Comparison of ENCODE assay signal across 8 cellular contexts in the genomic region with DNA sequence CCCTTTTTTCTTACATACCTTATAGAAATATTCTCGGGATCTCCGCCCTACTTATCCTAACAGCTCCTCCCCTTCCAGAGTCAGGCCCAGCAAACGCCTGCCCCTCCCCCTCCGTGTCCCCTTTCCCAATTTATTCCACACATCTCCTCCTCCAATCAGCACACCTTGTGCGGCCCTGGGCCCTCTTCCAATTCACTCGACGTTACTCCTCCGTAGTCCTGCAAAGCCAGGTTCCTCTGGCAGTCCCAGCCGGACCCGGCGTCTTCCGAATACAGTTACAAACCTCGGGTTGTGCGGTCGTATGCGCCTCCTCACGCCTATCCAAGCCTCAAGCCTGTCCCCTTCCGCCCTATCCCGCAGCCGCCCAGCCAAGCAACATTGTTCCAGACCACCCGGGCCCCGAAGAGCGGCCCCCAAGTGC. TPM values are rescaled to one million over a fixed set of nuclear protein-coding genes. Genes with fewer than 3 reads are reported as not detected.
DNase-seq lines count a peak whose midpoint lies in the region; TF ChIP-seq lines count a peak whose summit lies in the region.

No MANE protein-coding gene starts in this region.

- no peaks in the 10 kb centered on the region for H3K27me3 Mint-ChIP-seq in neural progenitor cell (ENCODE audit: insufficient read depth, low read depth)

- H3K36me3 Mint-ChIP-seq in neural progenitor cell: peaks cover 5% of the 10 kb centered on the region

- H3K9me3 Mint-ChIP-seq in neural progenitor cell: peaks cover 2% of the 10 kb centered on the region

- H3K9me3 ChIP-seq in Loucy (ENCODE audit: insufficient read depth, low read depth, low read length) (no peaks in the 10 kb centered on the region), WERI-Rb-1 (ENCODE audit: severe bottlenecking) (peaks cover 5% of the 10 kb centered on the region), neural progenitor cell (ENCODE audit: low read depth) (no peaks in the 10 kb centered on the region)

- TF ChIP-seq CTCF in Loucy (conservative IDR thresholded peaks at IDR 0.05; ENCODE audit: low read length): no peak
- TF ChIP-seq CTCF in WERI-Rb-1 (IDR thresholded peaks at IDR 0.05; ENCODE audit: low read depth, low read length): no peak
- no peak for TF ChIP-seq CTCF in neural progenitor cell (IDR thresholded peaks at IDR 0.05)

- peak overlapping the region; percentile 95 for H3K27ac Mint-ChIP-seq in neural progenitor cell

- H3K4me1 Mint-ChIP-seq in neural progenitor cell: peaks cover 12% of the 10 kb centered on the region

- H3K27ac ChIP-seq in WERI-Rb-1: peak overlapping the region; percentile 91
- peak overlapping the region; percentile 90 for H3K27ac ChIP-seq in neural progenitor cell

- H3K36me3 ChIP-seq in Loucy (ENCODE audit: insufficient read depth, low read length) (peaks cover 3% of the 10 kb centered on the region; the same call in 1 of the 2 replicates), WERI-Rb-1 (peaks cover 10% of the 10 kb centered on the region), neural progenitor cell (no peaks in the 10 kb centered on the region)

- H3K27me3 ChIP-seq in Loucy (ENCODE audit: insufficient read depth, low read length, poor library complexity, severe bottlenecking): no peaks in the 10 kb centered on the region
- H3K27me3 ChIP-seq in WERI-Rb-1 (ENCODE audit: insufficient read depth, low read depth, severe bottlenecking): no peaks in the 10 kb centered on the region
- H3K27me3 ChIP-seq in neural progenitor cell: no peaks in the 10 kb centered on the region

- H3K4me2 ChIP-seq in Loucy (ENCODE audit: low read depth, low read length, poor library complexity, severe bottlenecking) (peak overlapping the region; percentile 100), neural progenitor cell (peak overlapping the region; percentile 87)

- H3K9me2 ChIP-seq in Loucy (replicated peaks; ENCODE audit: low read depth, low read length): no peaks in the 10 kb centered on the region

- peaks cover 55% of the 10 kb centered on the region for H3K79me2 ChIP-seq in Loucy (ENCODE audit: insufficient read depth, low read length)
- peaks cover 53% of the 10 kb centered on the region for H3K79me2 ChIP-seq in neural progenitor cell (ENCODE audit: low read depth)

- H3K9ac ChIP-seq in Loucy (ENCODE audit: low read depth, low read length, poor library complexity, severe bottlenecking): peak overlapping the region; percentile 78
- H3K9ac ChIP-seq in neural progenitor cell: peak overlapping the region; percentile 62

- H3K4me3 ChIP-seq in Loucy (ENCODE audit: low read length, poor library complexity, severe bottlenecking) (peak overlapping the region; percentile 83), WERI-Rb-1 (ENCODE audit: low read depth, low read length) (peak overlapping the region; percentile 63), neural progenitor cell (peak overlapping the region; percentile 72)

- peak overlapping the region; percentile 98 for H3K4me3 Mint-ChIP-seq in neural progenitor cell

- peaks cover 9% of the 10 kb centered on the region; the same call in 1 of the 2 replicates for H3F3A ChIP-seq in Loucy (ENCODE audit: low read depth)
- H3F3A ChIP-seq in neural progenitor cell (ENCODE audit: low read depth): peaks cover 28% of the 10 kb centered on the region

- H3K4me1 ChIP-seq in Loucy (ENCODE audit: insufficient read depth, low read length, poor library complexity, severe bottlenecking) (peaks cover 32% of the 10 kb centered on the region), neural progenitor cell (peaks cover 3% of the 10 kb centered on the region)

- peaks cover 48% of the 10 kb centered on the region for H4K20me1 ChIP-seq in Loucy (ENCODE audit: insufficient read depth, low read length, poor library complexity, severe bottlenecking)
- H4K20me1 ChIP-seq in neural progenitor cell (ENCODE audit: low read depth): peaks cover 47% of the 10 kb centered on the region

- DNase-seq in NCI-H2107 treated with DMSO at 0.1 percent for 48 hours (lab: John Stamatoyannopoulos, UW; ENCODE audit: unreplicated experiment): peak; percentile 28
- DNase-seq in NCI-H2107 (lab: John Stamatoyannopoulos, UW): no peak
- peak; percentile 75 for DNase-seq in WERI-Rb-1
- DNase-seq in fibroblast of the conjunctiva (ENCODE audit: low read depth): peak; percentile 36
- DNase-seq in neural progenitor cell (ENCODE audit: low spot score): peak; percentile 81
- DNase-seq in KG1 (lab: John Stamatoyannopoulos, UW): no peak
- no peak for DNase-seq in activated CD4-positive, alpha-beta T cell treated with anti-CD3 and anti-CD28 coated beads for 48 hours

- H2AFZ ChIP-seq in Loucy (ENCODE audit: low read length) (peak overlapping the region; percentile 88), neural progenitor cell (replicated peaks) (peak overlapping the region; percentile 71)

RNA-seq across cellular contexts. Expression of gene CBX1, which starts 0.7 kb away (rescaled TPM):
- 206 and 208 TPM in 2 replicates for total RNA-seq in neural progenitor cell (ENCODE audit: low replicate concordance)

RNA-seq across cellular contexts. Expression of gene SNX11, which starts 7.0 kb away (rescaled TPM):
- 23.4 and 26.2 TPM in 2 replicates for total RNA-seq in neural progenitor cell (ENCODE audit: low replicate concordance)

RNA-seq across cellular contexts. Expression of gene NFE2L1, which starts 52.4 kb away (rescaled TPM):
- total RNA-seq in neural progenitor cell (ENCODE audit: low replicate concordance): 73.4 and 104 TPM in 2 replicates

Comparison
In these comparisons a context has a peak if more than half of its experiments do, and no peak if none do; other contexts are left out.
1. DNase-seq: peak in NCI-H2107 treated with DMSO at 0.1 percent for 48 hours (single experiment), WERI-Rb-1 (single experiment), fibroblast of the conjunctiva (single experiment) and neural progenitor cell (single experiment); none in NCI-H2107 (single experiment), KG1 (single experiment) and activated CD4-positive, alpha-beta T cell treated with anti-CD3 and anti-CD28 coated beads for 48 hours (single experiment).
2. Peak in every context shown above with its lines, with median percentiles within 50 percentile points of each other: H3K4me3 ChIP-seq.